11 cellular contexts compared by ENCODE assay signal in genomic region chr20:10502098-10502526, GRCh38.
DNase-seq lines count a peak whose midpoint lies in the region; ATAC-seq and TF ChIP-seq lines count a peak whose summit lies in the region.
"Had no signal": no experiment of that assay in that cellular context is flagged by ENCODE, and none has a peak within 500 bp of the region (broad histone marks: within the 10 kb centered on the region; RNA-seq: fewer than 3 reads in every experiment).

No MANE protein-coding gene starts in this region.

- no peaks in the 10 kb centered on the region for H3K27me3 ChIP-seq in muscle layer of duodenum (ENCODE audit: low read depth, low read length)
- H3K27me3 ChIP-seq in adrenal gland, result no peaks in the 10 kb centered on the region
- H3K27me3 ChIP-seq: cardiac muscle cell had no signal

- no peak overlapping the region for H3K4me3 ChIP-seq in muscle layer of duodenum (ENCODE audit: low read depth in 1 of 2, low read length in 2 of 2)
- H3K4me3 ChIP-seq in adrenal gland, result no peak overlapping the region
- H3K4me3 ChIP-seq: cardiac muscle cell had no signal

- TF ChIP-seq CTCF in adrenal gland (IDR thresholded peaks at IDR 0.05) (no peak), endothelial cell (IDR thresholded peaks at IDR 0.05; ENCODE audit: unreplicated experiment) (no peak)

- H3K27me3 Mint-ChIP-seq in activated T-cell treated with anti-CD3 and anti-CD28 coated beads, Interleukin-2, amount 50 U/mL, for 72 hours (ENCODE audit: low read depth), result no peaks in the 10 kb centered on the region
- H3K27me3 Mint-ChIP-seq in endothelial cell (ENCODE audit: unreplicated experiment), result no peaks in the 10 kb centered on the region

- in situ Hi-C loops in KBM-7 (cut with MboI; ENCODE audit: low pct_unique_long_range_greater_than_20kb, low sequenced_read_pairs), result no loop called here

- H3K36me3 Mint-ChIP-seq in activated T-cell treated with anti-CD3 and anti-CD28 coated beads, Interleukin-2, amount 50 U/mL, for 72 hours (ENCODE audit: insufficient read depth in 2 of 2), result peaks cover 0 to 1% of the 10 kb centered on the region in 2 donors
- H3K36me3 Mint-ChIP-seq in endothelial cell (ENCODE audit: low read depth, unreplicated experiment), result no peaks in the 10 kb centered on the region

- intact Hi-C loops in adrenal gland (cut with DNase I), result no loop called here

- H3K4me3 Mint-ChIP-seq in activated T-cell treated with anti-CD3 and anti-CD28 coated beads, Interleukin-2, amount 50 U/mL, for 72 hours, result peak overlapping the region; percentile 82 to 88
- H3K4me3 Mint-ChIP-seq in endothelial cell (ENCODE audit: unreplicated experiment), result no peak overlapping the region

- H3K36me3 ChIP-seq in muscle layer of duodenum (ENCODE audit: control insufficient read depth in 1 of 2, insufficient read depth in 2 of 2, low read length in 2 of 2) (no peaks in the 10 kb centered on the region), adrenal gland (replicated peaks in 1 of 2) (no peaks in the 10 kb centered on the region)
- H3K36me3 ChIP-seq: cardiac muscle cell had no signal

- H3K27ac ChIP-seq in muscle layer of duodenum (ENCODE audit: low read length), result peak overlapping the region; percentile 33
- H3K27ac ChIP-seq in adrenal gland, result no peak overlapping the region
- H3K27ac ChIP-seq: cardiac muscle cell had no signal

- no peaks in the 10 kb centered on the region for H3K9me3 Mint-ChIP-seq in activated T-cell treated with anti-CD3 and anti-CD28 coated beads, Interleukin-2, amount 50 U/mL, for 72 hours
- H3K9me3 Mint-ChIP-seq in endothelial cell (ENCODE audit: unreplicated experiment), result no peaks in the 10 kb centered on the region

- TF ChIP-seq POLR2A in adrenal gland (IDR thresholded peaks at IDR 0.05), result no peak

- peak; percentile 21 for DNase-seq in GDM1 (lab: John Stamatoyannopoulos, UW)
- peak; percentile 81 for DNase-seq in KBM-7
- DNase-seq in activated T-cell treated with anti-CD3 and anti-CD28 coated beads, Interleukin-2, amount 50 U/mL, for 72 hours, result peak; percentile 14 to 16
- no peak for DNase-seq in NCI-H2171 (lab: John Stamatoyannopoulos, UW)
- DNase-seq in adrenal gland, result no peak
- no peak for DNase-seq in endothelial cell (ENCODE audit: low spot score)
- DNase-seq: DMS53, NCI-H2029 treated with DMSO at 0.1 percent for 48 hours had no signal

- no peaks in the 10 kb centered on the region for H3K9me3 ChIP-seq in muscle layer of duodenum (ENCODE audit: control insufficient read depth in 1 of 2, low read length in 2 of 2)
- no peaks in the 10 kb centered on the region for H3K9me3 ChIP-seq in adrenal gland (replicated peaks in 1 of 3)

- peak; percentile 77 to 78 for ATAC-seq in activated T-cell treated with anti-CD3 and anti-CD28 coated beads, Interleukin-2, amount 50 U/mL, for 72 hours (replicated peaks in 1 of 2)
- no peak for ATAC-seq in HG03196 (IDR thresholded peaks at IDR 0.05; ENCODE audit: unreplicated experiment)

- peak overlapping the region; percentile 84 for H3K27ac Mint-ChIP-seq in activated T-cell treated with anti-CD3 and anti-CD28 coated beads, Interleukin-2, amount 50 U/mL, for 72 hours
- H3K27ac Mint-ChIP-seq in endothelial cell (ENCODE audit: unreplicated experiment), result no peak overlapping the region

- peaks cover 0 to 19% of the 10 kb centered on the region in 2 donors for H3K4me1 ChIP-seq in muscle layer of duodenum (ENCODE audit: control insufficient read depth in 1 of 2, insufficient read depth in 2 of 2, low read length in 2 of 2)
- H3K4me1 ChIP-seq in adrenal gland (replicated peaks in 1 of 2), result peaks cover 18 to 29% of the 10 kb centered on the region in 2 donors

- H3K4me1 Mint-ChIP-seq in activated T-cell treated with anti-CD3 and anti-CD28 coated beads, Interleukin-2, amount 50 U/mL, for 72 hours (ENCODE audit: low read depth), result peaks cover 50% of the 10 kb centered on the region
- H3K4me1 Mint-ChIP-seq in endothelial cell (ENCODE audit: unreplicated experiment), result peaks cover 18% of the 10 kb centered on the region

- WGBS in adrenal gland, 4 donors, result 83 to 90% (median 87%) methylated on average over 5 of the region's 5 CpGs

Comparison
In these comparisons a context has a peak if more than half of its experiments do, and no peak if none do; other contexts are left out.
1. DNase-seq: peak in GDM1 (single experiment), KBM-7 (single experiment) and activated T-cell treated with anti-CD3 and anti-CD28 coated beads, Interleukin-2, amount 50 U/mL, for 72 hours (2 of 2); none in NCI-H2171 (single experiment), adrenal gland (0 of 7) and endothelial cell (single experiment).